ENCODE assay signal across 24 cellular contexts in the genomic region with DNA sequence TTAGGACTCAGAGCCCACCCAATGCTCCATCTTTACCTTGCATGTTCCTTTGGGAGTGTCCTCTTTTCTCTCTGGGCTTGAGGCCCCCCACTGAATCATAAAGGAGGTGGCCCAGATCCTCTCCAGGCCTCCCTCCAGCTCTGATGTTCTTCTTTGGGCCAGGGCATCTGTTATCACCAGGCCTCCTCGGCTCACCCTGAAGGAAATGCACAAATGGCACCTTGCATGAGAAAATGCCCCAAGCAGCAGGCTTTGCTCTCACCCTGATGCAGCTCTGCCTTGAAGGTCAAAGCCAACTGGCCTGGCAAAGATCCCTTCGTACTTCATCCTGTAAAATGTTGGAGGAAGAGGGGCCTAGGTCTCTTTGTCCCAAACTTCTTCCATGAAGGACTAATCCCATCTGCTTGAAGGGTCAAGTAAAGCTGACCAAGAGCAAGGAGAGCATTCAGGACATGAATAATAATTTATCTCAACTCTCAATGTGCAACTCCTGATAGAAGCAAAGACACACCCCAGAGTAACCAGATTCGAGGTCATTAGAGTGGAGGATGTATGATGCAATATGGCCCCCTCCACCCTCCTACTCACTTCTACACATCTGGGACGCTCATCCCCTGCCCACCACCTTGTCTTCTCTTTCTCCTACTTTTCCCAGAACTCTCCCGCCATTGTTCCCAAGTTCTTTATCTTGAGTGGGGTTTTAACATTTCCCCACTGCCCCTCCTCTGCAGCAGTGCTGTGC. TPM values are rescaled to one million over a fixed set of nuclear protein-coding genes. Genes with fewer than 3 reads are reported as not detected.
A peak's percentile ranks its signal among the peaks of the same experiment; 100 is the strongest.
DNase-seq lines count a peak whose midpoint lies in the region; ATAC-seq and TF ChIP-seq lines count a peak whose summit lies in the region.
"Had no signal": no experiment of that assay in that cellular context is flagged by ENCODE, and none has a peak within 500 bp of the region (broad histone marks: within the 10 kb centered on the region; RNA-seq: fewer than 3 reads in every experiment).

No MANE protein-coding gene starts in this region.

- no peak for TF ChIP-seq POLR2A in erythroblast (IDR thresholded peaks at IDR 0.05; ENCODE audit: low read length)

- no peaks in the 10 kb centered on the region for H3K27me3 ChIP-seq in CD4-positive, CD25-positive, alpha-beta regulatory T cell (ENCODE audit: control insufficient read depth, insufficient read depth, low read length)
- H3K27me3 ChIP-seq: dorsolateral prefrontal cortex, heart right ventricle, SJSA1 had no signal

- H3K9me3 ChIP-seq in CD4-positive, CD25-positive, alpha-beta regulatory T cell (ENCODE audit: control insufficient read depth in 2 of 2, low read length in 2 of 2) = no peaks in the 10 kb centered on the region
- H3K9me3 ChIP-seq: heart right ventricle, SJSA1 had no signal

- H3K36me3 ChIP-seq in CD4-positive, CD25-positive, alpha-beta regulatory T cell (ENCODE audit: control insufficient read depth, insufficient read depth, low read length) = peaks cover 53% of the 10 kb centered on the region

- ATAC-seq in activated CD4-positive, alpha-beta T cell treated with anti-CD3 and anti-CD28 coated beads for 36 hours = no peak
- ATAC-seq in CD4-positive, CD25-positive, alpha-beta regulatory T cell (ENCODE audit: low read depth in 2 of 2) = no peak
- ATAC-seq in activated CD8-positive, alpha-beta T cell treated with anti-CD3 and anti-CD28 coated beads, Interleukin-2, amount 10 ng/mL, durations not matched to agents 7 days and 5 days = no peak
- ATAC-seq: WTC11 had no signal

- no peak overlapping the region for H3K4me3 Mint-ChIP-seq in activated CD4-positive, alpha-beta T cell treated with anti-CD3 and anti-CD28 coated beads for 36 hours
- peak overlapping the region in 2 of 4 donors; percentile 23 to 26 for H3K4me3 Mint-ChIP-seq in CD4-positive, CD25-positive, alpha-beta regulatory T cell
- H3K4me3 Mint-ChIP-seq in activated CD8-positive, alpha-beta T cell treated with anti-CD3 and anti-CD28 coated beads, Interleukin-2, amount 10 ng/mL, durations not matched to agents 7 days and 5 days = no peak overlapping the region
- H3K4me3 Mint-ChIP-seq: nephron, WTC11 had no signal

- CTCF ChIA-PET in activated CD4-positive, alpha-beta T cell treated with anti-CD3 and anti-CD28 coated beads for 36 hours (lab: Charles Lee) = interaction anchor here (0.7 kb wide), 1 partner anchor 21 kb away, joined by 3 read pairs; no protein-coding TSS in a partner anchor
- CTCF ChIA-PET in activated CD8-positive, alpha-beta T cell treated with anti-CD3 and anti-CD28 coated beads, Interleukin-2, amount 10 ng/mL, durations not matched to agents 7 days and 5 days (lab: Charles Lee) = no interaction called here

- H3K4me1 Mint-ChIP-seq in activated CD4-positive, alpha-beta T cell treated with anti-CD3 and anti-CD28 coated beads for 36 hours = peaks cover 84% of the 10 kb centered on the region
- peaks cover 17 to 95% (median 75%) of the 10 kb centered on the region in 4 donors for H3K4me1 Mint-ChIP-seq in CD4-positive, CD25-positive, alpha-beta regulatory T cell
- H3K4me1 Mint-ChIP-seq in activated CD8-positive, alpha-beta T cell treated with anti-CD3 and anti-CD28 coated beads, Interleukin-2, amount 10 ng/mL, durations not matched to agents 7 days and 5 days (ENCODE audit: low read depth) = peaks cover 77% of the 10 kb centered on the region

- intact Hi-C loops in activated CD4-positive, alpha-beta T cell treated with anti-CD3 and anti-CD28 coated beads for 36 hours (cut with DNase I, micrococcal nuclease) = no loop called here

- POLR2A ChIA-PET in activated CD4-positive, alpha-beta T cell treated with anti-CD3 and anti-CD28 coated beads for 36 hours (lab: Charles Lee) = no interaction called here
- POLR2A ChIA-PET in activated CD8-positive, alpha-beta T cell treated with anti-CD3 and anti-CD28 coated beads, Interleukin-2, amount 10 ng/mL, durations not matched to agents 7 days and 5 days (lab: Charles Lee) = interaction anchor here (2.0 kb wide), 1 partner anchor 10 kb away, joined by 6 read pairs; the partner anchor contains the start of gene APOL6

- peaks cover 90% of the 10 kb centered on the region for H3K36me3 Mint-ChIP-seq in activated CD4-positive, alpha-beta T cell treated with anti-CD3 and anti-CD28 coated beads for 36 hours (ENCODE audit: low read depth)
- peaks cover 56% of the 10 kb centered on the region for H3K36me3 Mint-ChIP-seq in CD4-positive, CD25-positive, alpha-beta regulatory T cell
- peaks cover 96% of the 10 kb centered on the region for H3K36me3 Mint-ChIP-seq in activated CD8-positive, alpha-beta T cell treated with anti-CD3 and anti-CD28 coated beads, Interleukin-2, amount 10 ng/mL, durations not matched to agents 7 days and 5 days (ENCODE audit: low read depth)

- H3K27ac ChIP-seq in CD4-positive, CD25-positive, alpha-beta regulatory T cell (ENCODE audit: insufficient read depth, low read length, poor library complexity, severe bottlenecking) = peak overlapping the region; percentile 98
- H3K27ac ChIP-seq: dorsolateral prefrontal cortex, heart right ventricle, HL-60, SJSA1 had no signal

- H3K27ac Mint-ChIP-seq in activated CD4-positive, alpha-beta T cell treated with anti-CD3 and anti-CD28 coated beads for 36 hours = peak overlapping the region; percentile 80
- H3K27ac Mint-ChIP-seq in CD4-positive, CD25-positive, alpha-beta regulatory T cell = peak overlapping the region; percentile 96
- H3K27ac Mint-ChIP-seq in activated CD8-positive, alpha-beta T cell treated with anti-CD3 and anti-CD28 coated beads, Interleukin-2, amount 10 ng/mL, durations not matched to agents 7 days and 5 days = peak overlapping the region; percentile 51
- H3K27ac Mint-ChIP-seq: nephron, WTC11 had no signal

- H3K4me1 ChIP-seq in CD4-positive, CD25-positive, alpha-beta regulatory T cell (ENCODE audit: control insufficient read depth, insufficient read depth, low read length, poor library complexity, severe bottlenecking) = peaks cover 63% of the 10 kb centered on the region
- H3K4me1 ChIP-seq: SJSA1 had no signal

- no peak overlapping the region for H3K4me3 ChIP-seq in CD4-positive, CD25-positive, alpha-beta regulatory T cell (ENCODE audit: low read depth, low read length)
- H3K4me3 ChIP-seq: dorsolateral prefrontal cortex, heart right ventricle, SJSA1 had no signal

- DNase-seq in activated CD4-positive, alpha-beta T cell treated with anti-CD3 and anti-CD28 coated beads for 36 hours = no peak
- no peak for DNase-seq in activated CD4-positive, alpha-beta T cell treated with anti-CD3 and anti-CD28 coated beads for 48 hours
- DNase-seq in CD4-positive, CD25-positive, alpha-beta regulatory T cell = no peak
- DNase-seq in activated CD8-positive, alpha-beta T cell treated with anti-CD3 and anti-CD28 coated beads, Interleukin-2, amount 10 ng/mL, durations not matched to agents 7 days and 5 days = no peak
- peak; percentile 67 to 76 for DNase-seq in erythroblast (lab: John Stamatoyannopoulos, UW)
- DNase-seq in DMS79 treated with DMSO at 0.1 percent for 48 hours (lab: John Stamatoyannopoulos, UW) = no peak
- DNase-seq in NCI-H1092 treated with DMSO at 0.1 percent for 48 hours (lab: John Stamatoyannopoulos, UW) = no peak
- DNase-seq in NCI-H1930 (lab: John Stamatoyannopoulos, UW) = no peak
- DNase-seq: dorsolateral prefrontal cortex, heart right ventricle, mesendoderm, NCI-H526 had no signal

- peaks cover 15% of the 10 kb centered on the region for H3K9me3 Mint-ChIP-seq in activated CD4-positive, alpha-beta T cell treated with anti-CD3 and anti-CD28 coated beads for 36 hours (ENCODE audit: low read depth)
- no peaks in the 10 kb centered on the region for H3K9me3 Mint-ChIP-seq in CD4-positive, CD25-positive, alpha-beta regulatory T cell
- peaks cover 22% of the 10 kb centered on the region for H3K9me3 Mint-ChIP-seq in activated CD8-positive, alpha-beta T cell treated with anti-CD3 and anti-CD28 coated beads, Interleukin-2, amount 10 ng/mL, durations not matched to agents 7 days and 5 days (ENCODE audit: insufficient read depth)

- H3K27me3 Mint-ChIP-seq in activated CD4-positive, alpha-beta T cell treated with anti-CD3 and anti-CD28 coated beads for 36 hours = no peaks in the 10 kb centered on the region
- no peaks in the 10 kb centered on the region for H3K27me3 Mint-ChIP-seq in CD4-positive, CD25-positive, alpha-beta regulatory T cell
- no peaks in the 10 kb centered on the region for H3K27me3 Mint-ChIP-seq in activated CD8-positive, alpha-beta T cell treated with anti-CD3 and anti-CD28 coated beads, Interleukin-2, amount 10 ng/mL, durations not matched to agents 7 days and 5 days (ENCODE audit: low read depth)

RNA-seq across cellular contexts. Expression of gene APOL6, which starts 9.5 kb away (rescaled TPM):
- total RNA-seq in activated CD4-positive, alpha-beta T cell treated with anti-CD3 and anti-CD28 coated beads for 36 hours = 10 to 100 TPM; 34.3 to 35.5 TPM
- total RNA-seq in CD4-positive, CD25-positive, alpha-beta regulatory T cell = 71.9 TPM
- 10 to 100 TPM; 17.8 to 22.1 (median 20.1) TPM for polyA plus RNA-seq in CD4-positive, CD25-positive, alpha-beta regulatory T cell
- total RNA-seq in activated CD8-positive, alpha-beta T cell treated with anti-CD3 and anti-CD28 coated beads, Interleukin-2, amount 10 ng/mL, durations not matched to agents 7 days and 5 days = 10 to 100 TPM; 62.3 to 63.2 TPM

RNA-seq across cellular contexts. Expression of gene MB, which starts 40.6 kb away (rescaled TPM):
- total RNA-seq in activated CD4-positive, alpha-beta T cell treated with anti-CD3 and anti-CD28 coated beads for 36 hours = not detected
- total RNA-seq in CD4-positive, CD25-positive, alpha-beta regulatory T cell = not detected
- polyA plus RNA-seq in CD4-positive, CD25-positive, alpha-beta regulatory T cell = not detected
- not detected for total RNA-seq in activated CD8-positive, alpha-beta T cell treated with anti-CD3 and anti-CD28 coated beads, Interleukin-2, amount 10 ng/mL, durations not matched to agents 7 days and 5 days
- total RNA-seq: astrocyte, fibroblast of villous mesenchyme, H1, SJSA1 had no signal
- polyA plus RNA-seq: BJ had no signal

RNA-seq across cellular contexts. Expression of gene APOL5, which starts 59.9 kb away (rescaled TPM):
- total RNA-seq in activated CD4-positive, alpha-beta T cell treated with anti-CD3 and anti-CD28 coated beads for 36 hours = not detected
- not detected for total RNA-seq in CD4-positive, CD25-positive, alpha-beta regulatory T cell
- polyA plus RNA-seq in CD4-positive, CD25-positive, alpha-beta regulatory T cell = not detected
- total RNA-seq in activated CD8-positive, alpha-beta T cell treated with anti-CD3 and anti-CD28 coated beads, Interleukin-2, amount 10 ng/mL, durations not matched to agents 7 days and 5 days = not detected
- total RNA-seq: activated CD8-positive, alpha-beta memory T cell treated with anti-CD3 and anti-CD28 coated beads for 36 hours; astrocyte; fibroblast of villous mesenchyme; H1; heart right ventricle; M059J; SJSA1; T-helper 2 cell treated with Interferon-gamma antibody and Interleukin-4, amounts not matched to agents 100 ng/mL and 5 ng/mL, for 36 hours; ureter; WTC11 had no signal
- polyA plus RNA-seq: BJ, H1 had no signal

Comparison
In these comparisons a context has a peak if more than half of its experiments do, and no peak if none do; other contexts are left out.
1. DNase-seq: peak in erythroblast (2 of 2); none in activated CD4-positive, alpha-beta T cell treated with anti-CD3 and anti-CD28 coated beads for 36 hours (single experiment), activated CD4-positive, alpha-beta T cell treated with anti-CD3 and anti-CD28 coated beads for 48 hours (single experiment), CD4-positive, CD25-positive, alpha-beta regulatory T cell (0 of 3), activated CD8-positive, alpha-beta T cell treated with anti-CD3 and anti-CD28 coated beads, Interleukin-2, amount 10 ng/mL, durations not matched to agents 7 days and 5 days (single experiment), DMS79 treated with DMSO at 0.1 percent for 48 hours (single experiment), NCI-H1092 treated with DMSO at 0.1 percent for 48 hours (single experiment) and NCI-H1930 (0 of 2).
2. Peak in every context shown above with its lines, with median percentiles within 50 percentile points of each other: H3K27ac Mint-ChIP-seq.